In genomic region chr6:35031611-35032529, GRCh38 we compare ENCODE assay signal across 1 cellular context.
A peak's percentile ranks its signal among the peaks of the same experiment; 100 is the strongest.
TF ChIP-seq lines count a peak whose summit lies in the region.

No MANE protein-coding gene starts in this region.

TF ChIP-seq in HepG2, 621 proteins besides CTCF, POLR2A, EP300 and RAD21 (continued from another document and continues in another):
- TF ChIP-seq TARDBP (CRISPR knock-in tag; IDR thresholded peaks at IDR 0.05): peak; percentile 42; the same call in 1 of the 2 replicates
- no peak for TF ChIP-seq AHR (CRISPR knock-in tag; IDR thresholded peaks at IDR 0.05)
- TF ChIP-seq NR0B2 (CRISPR knock-in tag; IDR thresholded peaks at IDR 0.05): no peak
- TF ChIP-seq MIXL1 (CRISPR knock-in tag; IDR thresholded peaks at IDR 0.05): 0 out of 2 replicates have a peak, but pooled peaks have one; percentile 29
- TF ChIP-seq MTA1 (CRISPR knock-in tag; IDR thresholded peaks at IDR 0.05; ENCODE audit: borderline replicate concordance): peak; percentile 82
- no peak for TF ChIP-seq DRAP1 (CRISPR knock-in tag; IDR thresholded peaks at IDR 0.05)
- TF ChIP-seq EHMT2 (IDR thresholded peaks at IDR 0.05; ENCODE audit: borderline replicate concordance, low read depth, low read length): no peak
- TF ChIP-seq CBX2 (IDR thresholded peaks at IDR 0.05; ENCODE audit: low read depth, low read length): no peak
- TF ChIP-seq CBX2 (CRISPR knock-in tag; IDR thresholded peaks at IDR 0.05; ENCODE audit: low read depth): no peak
- no peak for TF ChIP-seq SNAI1 (CRISPR knock-in tag; IDR thresholded peaks at IDR 0.05; ENCODE audit: borderline replicate concordance)
- no peak for TF ChIP-seq ZNF674 (CRISPR knock-in tag; IDR thresholded peaks at IDR 0.05; ENCODE audit: low read depth)
- no peak for TF ChIP-seq ZNF605 (CRISPR knock-in tag; IDR thresholded peaks at IDR 0.05)
- TF ChIP-seq KLF9 (CRISPR knock-in tag; IDR thresholded peaks at IDR 0.05; ENCODE audit: low read depth): no peak
- no peak for TF ChIP-seq YEATS4 (CRISPR knock-in tag; IDR thresholded peaks at IDR 0.05; ENCODE audit: borderline replicate concordance)
- TF ChIP-seq ZNF326 (CRISPR knock-in tag; IDR thresholded peaks at IDR 0.05; ENCODE audit: borderline replicate concordance): no peak
- no peak for TF ChIP-seq ZNF883 (CRISPR knock-in tag; IDR thresholded peaks at IDR 0.05; ENCODE audit: not compliant biosample characterization)
- no peak for TF ChIP-seq ZNF777 (CRISPR knock-in tag; IDR thresholded peaks at IDR 0.05)
- TF ChIP-seq ZNF546 (CRISPR knock-in tag; conservative IDR thresholded peaks at IDR 0.05): no peak
- no peak for TF ChIP-seq MTA3 (CRISPR knock-in tag; IDR thresholded peaks at IDR 0.05)
- no peak for TF ChIP-seq DZIP1 (CRISPR knock-in tag; IDR thresholded peaks at IDR 0.05)
- no peak for TF ChIP-seq ARID3A (IDR thresholded peaks at IDR 0.05; ENCODE audit: low read depth, low read length)
- TF ChIP-seq PRDM15 (CRISPR knock-in tag; IDR thresholded peaks at IDR 0.05): no peak
- no peak for TF ChIP-seq PHF21A (CRISPR knock-in tag; IDR thresholded peaks at IDR 0.05)
- TF ChIP-seq KDM4B (CRISPR knock-in tag; IDR thresholded peaks at IDR 0.05): no peak
- TF ChIP-seq GATAD2A (CRISPR knock-in tag; IDR thresholded peaks at IDR 0.05): 0 out of 2 replicates have a peak, but pooled peaks have one; percentile 7
- TF ChIP-seq PHF8 (CRISPR knock-in tag; IDR thresholded peaks at IDR 0.05): no peak
- no peak for TF ChIP-seq CSRNP2 (CRISPR knock-in tag; conservative IDR thresholded peaks at IDR 0.05; ENCODE audit: low read depth)
- TF ChIP-seq HNRNPH1 (optimal IDR thresholded peaks at IDR 0.05; ENCODE audit: low read depth, low read length): no peak
- TF ChIP-seq ZNF839 (CRISPR knock-in tag; IDR thresholded peaks at IDR 0.05; ENCODE audit: borderline replicate concordance): no peak
- no peak for TF ChIP-seq ZNF280D (CRISPR knock-in tag; IDR thresholded peaks at IDR 0.05)
- no peak for TF ChIP-seq TRIM22 (IDR thresholded peaks at IDR 0.05)
- TF ChIP-seq ZFP36 (IDR thresholded peaks at IDR 0.05; ENCODE audit: borderline replicate concordance, low read depth, low read length, partially characterized antibody): no peak
- TF ChIP-seq ZNF484 (CRISPR knock-in tag; IDR thresholded peaks at IDR 0.05; ENCODE audit: borderline replicate concordance, low read depth): no peak
- TF ChIP-seq ZNF431 (CRISPR knock-in tag; IDR thresholded peaks at IDR 0.05; ENCODE audit: borderline replicate concordance, low read depth): no peak
- TF ChIP-seq TBX2 (CRISPR knock-in tag; IDR thresholded peaks at IDR 0.05; ENCODE audit: borderline replicate concordance): peak; percentile 49; the same call in 1 of the 2 replicates
- no peak for TF ChIP-seq HMGXB4 (CRISPR knock-in tag; IDR thresholded peaks at IDR 0.05; ENCODE audit: borderline replicate concordance in 1 of 2, low read depth in 1 of 2)
- TF ChIP-seq FOXO4 (CRISPR knock-in tag; conservative IDR thresholded peaks at IDR 0.05): no peak
- TF ChIP-seq ZFP62 (CRISPR knock-in tag; IDR thresholded peaks at IDR 0.05): no peak
- TF ChIP-seq ZNF264 (CRISPR knock-in tag; IDR thresholded peaks at IDR 0.05): 0 out of 2 replicates have a peak, but pooled peaks have one; percentile 75
- no peak for TF ChIP-seq ZBTB7A (CRISPR knock-in tag; IDR thresholded peaks at IDR 0.05)
- TF ChIP-seq ZNF510 (CRISPR knock-in tag; IDR thresholded peaks at IDR 0.05; ENCODE audit: low read depth): no peak
- no peak for TF ChIP-seq ZBTB2 (CRISPR knock-in tag; IDR thresholded peaks at IDR 0.05; ENCODE audit: low read depth)
- no peak for TF ChIP-seq MBD4 (IDR thresholded peaks at IDR 0.05; ENCODE audit: borderline replicate concordance, low read length)
